ENCODE assay signal across 1 cellular context in genomic region chr12:58346032-58346632, GRCh38.
TF ChIP-seq lines count a peak whose summit lies in the region.

No MANE protein-coding gene starts in this region.

TF ChIP-seq in H1, 55 proteins besides CTCF, POLR2A, EP300 and RAD21 (continued from another document):
- TF ChIP-seq ZNF274 (IDR thresholded peaks at IDR 0.05; ENCODE audit: borderline replicate concordance, extremely low read depth, low read length) (no peak), POLR2AphosphoS5 (IDR thresholded peaks at IDR 0.05; ENCODE audit: low read depth, low read length) (no peak), EGR1 (IDR thresholded peaks at IDR 0.05; ENCODE audit: borderline replicate concordance, low read depth, low read length) (no peak), SAP30 (IDR thresholded peaks at IDR 0.05; ENCODE audit: insufficient read depth, insufficient replicate concordance, low read length) (no peak), TBP (IDR thresholded peaks at IDR 0.05; ENCODE audit: low read depth, low read length) (no peak), GABPA (IDR thresholded peaks at IDR 0.05; ENCODE audit: borderline replicate concordance, insufficient read depth, low read length) (no peak), SP1 (IDR thresholded peaks at IDR 0.05; ENCODE audit: low read depth, low read length) (no peak)
